Comparison of ENCODE assay signal across 12 cellular contexts in genomic region chr5:132389051-132389331, GRCh38. TPM values are rescaled to one million over a fixed set of nuclear protein-coding genes. Genes with fewer than 3 reads are reported as not detected.
DNase-seq lines count a peak whose midpoint lies in the region; ATAC-seq and TF ChIP-seq lines count a peak whose summit lies in the region.
"Had no signal": no experiment of that assay in that cellular context is flagged by ENCODE, and none has a peak within 500 bp of the region (broad histone marks: within the 10 kb centered on the region; RNA-seq: fewer than 3 reads in every experiment).

No MANE protein-coding gene starts in this region.

- H3K4me3 ChIP-seq in CD4-positive, CD25-positive, alpha-beta regulatory T cell (ENCODE audit: low read depth, low read length) = no peak overlapping the region
- no peak overlapping the region for H3K4me3 ChIP-seq in rectal smooth muscle tissue (ENCODE audit: low read length)

- peaks cover 7% of the 10 kb centered on the region for H3K36me3 ChIP-seq in CD4-positive, CD25-positive, alpha-beta regulatory T cell (ENCODE audit: control insufficient read depth, insufficient read depth, low read length)
- peaks cover 1% of the 10 kb centered on the region for H3K36me3 ChIP-seq in rectal smooth muscle tissue (ENCODE audit: control insufficient read depth, insufficient read depth, low read length)

- peak overlapping the region in 2 of 3 donors; percentile 40 to 51 for H3K27ac Mint-ChIP-seq in CD4-positive, CD25-positive, alpha-beta regulatory T cell
- peak overlapping the region; percentile 87 for H3K27ac Mint-ChIP-seq in T-helper 17 cell

- H3K4me3 Mint-ChIP-seq in CD4-positive, CD25-positive, alpha-beta regulatory T cell = no peak overlapping the region
- no peak overlapping the region for H3K4me3 Mint-ChIP-seq in T-helper 17 cell
- H3K4me3 Mint-ChIP-seq: activated CD4-positive, alpha-beta T cell treated with anti-CD3 and anti-CD28 coated beads, Interleukin-2, amount 10 ng/mL, durations not matched to agents 24 days and 14 days had no signal

- H3K9me3 ChIP-seq in CD4-positive, CD25-positive, alpha-beta regulatory T cell (ENCODE audit: control insufficient read depth in 2 of 2, low read length in 2 of 2) = no peaks in the 10 kb centered on the region
- no peaks in the 10 kb centered on the region for H3K9me3 ChIP-seq in T-helper 17 cell (ENCODE audit: control insufficient read depth, low read length, poor library complexity, severe bottlenecking)

- H3K36me3 Mint-ChIP-seq in CD4-positive, CD25-positive, alpha-beta regulatory T cell = peaks cover 7% of the 10 kb centered on the region
- no peaks in the 10 kb centered on the region for H3K36me3 Mint-ChIP-seq in T-helper 17 cell (ENCODE audit: low read depth)
- H3K36me3 Mint-ChIP-seq: activated naive CD4-positive, alpha-beta T cell treated with anti-CD3 and anti-CD28 coated beads, Interleukin-2, amount 50 U/mL, for 72 hours had no signal

- no peak for ATAC-seq in CD4-positive, CD25-positive, alpha-beta regulatory T cell (ENCODE audit: low read depth in 2 of 2)
- ATAC-seq in T-helper 17 cell (no peak), foreskin keratinocyte (no peak), GM18909 (IDR thresholded peaks at IDR 0.05; ENCODE audit: poor library complexity, unreplicated experiment) (no peak), GM18858 (IDR thresholded peaks at IDR 0.05; ENCODE audit: unreplicated experiment) (no peak)

- TF ChIP-seq CTCF in foreskin keratinocyte (conservative IDR thresholded peaks at IDR 0.05) = no peak

- no peaks in the 10 kb centered on the region for H3K27me3 ChIP-seq in CD4-positive, CD25-positive, alpha-beta regulatory T cell (ENCODE audit: control insufficient read depth, insufficient read depth, low read length)
- H3K27me3 ChIP-seq in foreskin keratinocyte (no peaks in the 10 kb centered on the region), rectal smooth muscle tissue (ENCODE audit: control insufficient read depth, insufficient read depth, low read length) (no peaks in the 10 kb centered on the region)

- H3K27me3 Mint-ChIP-seq in CD4-positive, CD25-positive, alpha-beta regulatory T cell = no peaks in the 10 kb centered on the region
- H3K27me3 Mint-ChIP-seq in T-helper 17 cell = no peaks in the 10 kb centered on the region
- H3K27me3 Mint-ChIP-seq: activated CD4-positive, alpha-beta T cell treated with anti-CD3 and anti-CD28 coated beads, Interleukin-2, amount 10 ng/mL, durations not matched to agents 24 days and 14 days had no signal

- H3K9ac ChIP-seq in rectal smooth muscle tissue (ENCODE audit: low read length) = no peak overlapping the region

- H3K4me1 ChIP-seq in CD4-positive, CD25-positive, alpha-beta regulatory T cell (ENCODE audit: control insufficient read depth, insufficient read depth, low read length, poor library complexity, severe bottlenecking) = peaks cover 15% of the 10 kb centered on the region
- H3K4me1 ChIP-seq in foreskin keratinocyte (peaks cover 32% of the 10 kb centered on the region), rectal smooth muscle tissue (ENCODE audit: control insufficient read depth, insufficient read depth, low read length) (peaks cover 51% of the 10 kb centered on the region)

- no peak overlapping the region for H3K27ac ChIP-seq in CD4-positive, CD25-positive, alpha-beta regulatory T cell (ENCODE audit: insufficient read depth, low read length, poor library complexity, severe bottlenecking)
- H3K27ac ChIP-seq in foreskin keratinocyte (peak overlapping the region; percentile 32), rectal smooth muscle tissue (ENCODE audit: low read depth, low read length) (peak overlapping the region; percentile 96)

- no peak for DNase-seq in CD4-positive, CD25-positive, alpha-beta regulatory T cell
- DNase-seq in T-helper 17 cell = no peak
- DNase-seq in foreskin keratinocyte = no peak
- no peak for DNase-seq in T-helper 9 cell
- DNase-seq in NCI-H748 treated with DMSO at 0.1 percent for 48 hours (lab: John Stamatoyannopoulos, UW) = no peak
- DNase-seq: NCI-H1092, NCI-H510A treated with DMSO at 0.1 percent for 48 hours had no signal

- no peaks in the 10 kb centered on the region for H3K9me3 Mint-ChIP-seq in CD4-positive, CD25-positive, alpha-beta regulatory T cell
- H3K9me3 Mint-ChIP-seq: activated CD4-positive, alpha-beta T cell treated with anti-CD3 and anti-CD28 coated beads, Interleukin-2, amount 10 ng/mL, durations not matched to agents 24 days and 14 days; activated naive CD4-positive, alpha-beta T cell treated with anti-CD3 and anti-CD28 coated beads, Interleukin-2, amount 50 U/mL, for 72 hours had no signal

- peaks cover 16 to 40% (median 21%) of the 10 kb centered on the region in 4 donors for H3K4me1 Mint-ChIP-seq in CD4-positive, CD25-positive, alpha-beta regulatory T cell
- H3K4me1 Mint-ChIP-seq in T-helper 17 cell = peaks cover 57% of the 10 kb centered on the region

RNA-seq across cellular contexts. Expression of gene SLC22A5, which starts 19.5 kb away (rescaled TPM):
- 2.5 TPM for total RNA-seq in CD4-positive, CD25-positive, alpha-beta regulatory T cell
- polyA plus RNA-seq in CD4-positive, CD25-positive, alpha-beta regulatory T cell = 1 to 10 TPM in 3 of 4 donors, under 1 TPM in 1; 0.54 to 3.2 (median 1.7) TPM
- total RNA-seq in T-helper 17 cell = 1 to 10 TPM; 3.4 to 3.7 TPM
- total RNA-seq in foreskin keratinocyte = 11.7 and 14.7 TPM in 2 replicates
- polyA plus RNA-seq in foreskin keratinocyte = 5.6 and 7.1 TPM in 2 replicates
